22 cellular contexts compared by ENCODE assay signal in the genomic region with DNA sequence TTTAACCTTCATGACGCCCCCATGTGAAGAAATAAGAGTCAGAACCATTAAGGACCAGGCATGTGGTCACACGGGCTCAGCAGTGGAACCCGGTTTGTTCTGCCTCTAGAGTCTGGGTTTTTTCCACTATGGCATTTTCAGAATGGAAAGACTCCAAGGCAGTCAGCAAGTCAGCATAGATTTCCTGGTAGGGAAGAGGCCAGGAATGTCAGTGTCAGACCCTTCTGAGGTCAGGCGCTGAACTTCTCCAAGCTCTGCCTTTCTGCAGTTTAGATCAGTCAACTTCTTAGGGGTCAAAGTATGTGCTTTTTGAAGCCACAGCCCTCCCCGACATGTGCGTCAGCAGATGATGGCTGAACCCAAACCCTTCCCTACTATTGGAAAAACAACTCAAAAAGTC. TPM values are rescaled to one million over a fixed set of nuclear protein-coding genes. Genes with fewer than 3 reads are reported as not detected.
"Had no signal": no experiment of that assay in that cellular context is flagged by ENCODE, and none has a peak within 500 bp of the region (broad histone marks: within the 10 kb centered on the region; RNA-seq: fewer than 3 reads in every experiment).

No MANE protein-coding gene starts in this region.

- ATAC-seq: activated CD4-positive, CD25-positive, alpha-beta regulatory T cell treated with anti-CD3 and anti-CD28 coated beads, Interleukin-2, amount 50 U/mL, for 24 hours; activated T-cell treated with anti-CD3 and anti-CD28 coated beads, Interleukin-2, amount 50 U/mL, for 72 hours; naive thymus-derived CD8-positive, alpha-beta T cell; stimulated activated naive CD8-positive, alpha-beta T cell treated with anti-CD3 and anti-CD28 coated beads, Interleukin-15, Interleukin-2, amounts not matched to agents 100 U/mL and 50 U/mL, for 24 hours; upper lobe of right lung had no signal

- FAIRE-seq: islet of Langerhans had no signal

- H3K36me3 ChIP-seq: neural progenitor cell, upper lobe of right lung had no signal

- H3K9ac ChIP-seq: neural progenitor cell had no signal

- H3K4me2 ChIP-seq: neural progenitor cell had no signal

- DNase-seq: activated CD4-positive, alpha-beta memory T cell treated with anti-CD3 and anti-CD28 coated beads, Interleukin-2, amount 10 ng/mL, durations not matched to agents 7 days and 5 days; activated CD4-positive, alpha-beta T cell treated with anti-CD3 and anti-CD28 coated beads, Interleukin-2, amount 10 ng/mL, durations not matched to agents 24 days and 14 days; activated effector memory CD4-positive, alpha-beta T cell treated with Interleukin-2 at 50 U/mL for 16 hours; activated naive CD4-positive, alpha-beta T cell treated with anti-CD3 and anti-CD28 coated beads for 36 hours; activated naive CD8-positive, alpha-beta T cell treated with anti-CD3 and anti-CD28 coated beads, Interleukin-2, amount 10 ng/mL, durations not matched to agents 7 days and 5 days; activated T-cell treated with anti-CD3 and anti-CD28 coated beads, Interleukin-2, amount 50 U/mL, for 72 hours; amygdala; dermis blood vessel endothelial cell; effector CD8-positive, alpha-beta T cell; foreskin melanocyte; hypothalamus; mammary epithelial cell; naive thymus-derived CD8-positive, alpha-beta T cell; retina; stimulated activated CD4-positive, alpha-beta T cell treated with anti-CD3 and anti-CD28 coated beads, Interleukin-4, amount 100 ng/mL, for 24 hours; stimulated activated naive CD8-positive, alpha-beta T cell treated with anti-CD3 and anti-CD28 coated beads, Interleukin-15, Interleukin-2, amounts not matched to agents 100 U/mL and 50 U/mL, for 24 hours; T-helper 2 cell; upper lobe of right lung had no signal

- H2AFZ ChIP-seq: neural progenitor cell had no signal

- H3K27ac ChIP-seq: neural progenitor cell, upper lobe of right lung, VCaP had no signal

- H3K9me3 ChIP-seq: upper lobe of right lung had no signal

- H3K4me3 ChIP-seq: neural progenitor cell, upper lobe of right lung had no signal

RNA-seq across cellular contexts. Expression of a gene that starts 3.9 kb away (rescaled TPM):
- total RNA-seq: activated naive CD4-positive, alpha-beta T cell treated with anti-CD3 and anti-CD28 coated beads for 36 hours; activated naive CD8-positive, alpha-beta T cell treated with anti-CD3 and anti-CD28 coated beads, Interleukin-2, amount 10 ng/mL, durations not matched to agents 7 days and 5 days; dermis blood vessel endothelial cell; mammary epithelial cell; naive thymus-derived CD8-positive, alpha-beta T cell had no signal
- polyA plus RNA-seq: mammary epithelial cell; naive thymus-derived CD8-positive, alpha-beta T cell had no signal
